Comparison of ENCODE assay signal across 18 cellular contexts in the genomic region with DNA sequence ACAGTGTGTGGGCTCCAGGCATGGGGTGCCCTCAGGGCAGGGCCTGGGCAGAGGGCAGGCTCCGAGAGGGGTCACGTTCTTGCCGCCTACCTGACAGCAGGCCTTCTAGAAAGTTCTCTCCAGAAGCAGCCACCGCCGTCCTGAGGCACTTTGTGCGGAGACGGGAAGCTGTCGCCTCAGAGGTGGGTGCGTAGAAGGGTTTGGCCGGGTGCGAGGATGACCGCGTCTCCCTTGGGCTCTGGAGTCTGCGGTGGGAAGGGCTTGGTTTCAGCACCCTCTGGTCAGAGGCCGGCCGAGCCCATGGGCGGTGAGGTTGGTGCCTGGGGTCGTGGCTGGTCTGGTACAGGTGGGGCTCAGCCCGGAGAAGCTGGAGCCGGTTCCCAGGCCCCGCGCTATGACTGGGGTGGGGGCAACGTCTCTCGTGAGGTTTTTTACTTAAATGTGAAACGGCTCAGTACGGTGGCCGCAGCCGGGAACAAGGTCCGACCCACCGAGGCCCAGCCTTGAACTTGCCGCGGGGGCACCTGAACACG. TPM values are rescaled to one million over a fixed set of nuclear protein-coding genes. Genes with fewer than 3 reads are reported as not detected.
DNase-seq lines count a peak whose midpoint lies in the region; ATAC-seq and TF ChIP-seq lines count a peak whose summit lies in the region.
"Had no signal": no experiment of that assay in that cellular context is flagged by ENCODE, and none has a peak within 500 bp of the region (broad histone marks: within the 10 kb centered on the region; RNA-seq: fewer than 3 reads in every experiment).

No MANE protein-coding gene starts in this region.

- H3K4me1 Mint-ChIP-seq in glutamatergic neuron (ENCODE audit: low read depth, unreplicated experiment), result peaks cover 4% of the 10 kb centered on the region
- peaks cover 12% of the 10 kb centered on the region for H3K4me1 Mint-ChIP-seq in nephron
- H3K4me1 Mint-ChIP-seq in activated T-cell treated with anti-CD3 and anti-CD28 coated beads, Interleukin-2, amount 50 U/mL, for 24 hours (ENCODE audit: low read depth), result no peaks in the 10 kb centered on the region
- H3K4me1 Mint-ChIP-seq: activated CD8-positive, alpha-beta memory T cell treated with anti-CD3 and anti-CD28 coated beads, Interleukin-2, amount 10 ng/mL, durations not matched to agents 7 days and 5 days; activated naive CD4-positive, alpha-beta T cell treated with anti-CD3 and anti-CD28 coated beads, Interleukin-2, amount 50 U/mL, for 24 hours had no signal

- H3K36me3 Mint-ChIP-seq in glutamatergic neuron (ENCODE audit: unreplicated experiment) (no peaks in the 10 kb centered on the region), nephron (ENCODE audit: low read depth) (no peaks in the 10 kb centered on the region)
- no peaks in the 10 kb centered on the region for H3K36me3 Mint-ChIP-seq in activated T-cell treated with anti-CD3 and anti-CD28 coated beads, Interleukin-2, amount 50 U/mL, for 24 hours (ENCODE audit: low read depth)
- H3K36me3 Mint-ChIP-seq: activated CD8-positive, alpha-beta memory T cell treated with anti-CD3 and anti-CD28 coated beads, Interleukin-2, amount 10 ng/mL, durations not matched to agents 7 days and 5 days; activated naive CD4-positive, alpha-beta T cell treated with anti-CD3 and anti-CD28 coated beads, Interleukin-2, amount 50 U/mL, for 24 hours; CD8-positive, alpha-beta memory T cell had no signal

- H3K27ac ChIP-seq in vagina, result peak overlapping the region; percentile 75
- H3K27ac ChIP-seq: cardiac muscle cell, WERI-Rb-1 had no signal

- H3K36me3 ChIP-seq in vagina, result no peaks in the 10 kb centered on the region
- H3K36me3 ChIP-seq: cardiac muscle cell, WERI-Rb-1 had no signal

- peak overlapping the region; percentile 70 for H3K4me3 Mint-ChIP-seq in glutamatergic neuron (ENCODE audit: unreplicated experiment)
- H3K4me3 Mint-ChIP-seq in nephron, result peak overlapping the region; percentile 77 to 79 (median 79)
- no peak overlapping the region for H3K4me3 Mint-ChIP-seq in activated T-cell treated with anti-CD3 and anti-CD28 coated beads, Interleukin-2, amount 50 U/mL, for 24 hours
- H3K4me3 Mint-ChIP-seq: activated CD8-positive, alpha-beta memory T cell treated with anti-CD3 and anti-CD28 coated beads, Interleukin-2, amount 10 ng/mL, durations not matched to agents 7 days and 5 days; activated naive CD4-positive, alpha-beta T cell treated with anti-CD3 and anti-CD28 coated beads, Interleukin-2, amount 50 U/mL, for 24 hours had no signal

- TF ChIP-seq CTCF in glutamatergic neuron (IDR thresholded peaks at IDR 0.05; ENCODE audit: partially characterized antibody, unreplicated experiment) (no peak), nephron (IDR thresholded peaks at IDR 0.05; ENCODE audit: unreplicated experiment in 3 of 3) (no peak), vagina (IDR thresholded peaks at IDR 0.05) (no peak)

- H3K4me3 ChIP-seq in vagina, result peak overlapping the region; percentile 30 to 46
- H3K4me3 ChIP-seq: cardiac muscle cell had no signal

- no peaks in the 10 kb centered on the region for H3K9me3 ChIP-seq in vagina
- H3K9me3 ChIP-seq: SK-N-SH had no signal

- H3K4me1 ChIP-seq in vagina, result peaks cover 20% of the 10 kb centered on the region

- intact Hi-C loops in vagina (cut with DNase I), result no loop called here

- peaks cover 47% of the 10 kb centered on the region for H3K27me3 Mint-ChIP-seq in glutamatergic neuron (ENCODE audit: unreplicated experiment)
- H3K27me3 Mint-ChIP-seq in nephron (ENCODE audit: low read depth), result peaks cover 11% of the 10 kb centered on the region
- no peaks in the 10 kb centered on the region for H3K27me3 Mint-ChIP-seq in activated T-cell treated with anti-CD3 and anti-CD28 coated beads, Interleukin-2, amount 50 U/mL, for 24 hours
- H3K27me3 Mint-ChIP-seq: activated naive CD4-positive, alpha-beta T cell treated with anti-CD3 and anti-CD28 coated beads, Interleukin-2, amount 50 U/mL, for 24 hours had no signal

- no peak for ATAC-seq in HG03442 (IDR thresholded peaks at IDR 0.05; ENCODE audit: unreplicated experiment)
- no peak for ATAC-seq in HG02981 (IDR thresholded peaks at IDR 0.05; ENCODE audit: unreplicated experiment)
- ATAC-seq: activated CD8-positive, alpha-beta memory T cell treated with anti-CD3 and anti-CD28 coated beads, Interleukin-2, amount 10 ng/mL, durations not matched to agents 7 days and 5 days had no signal

- H3K27ac Mint-ChIP-seq in glutamatergic neuron (ENCODE audit: unreplicated experiment) (no peak overlapping the region), nephron (peak overlapping the region; percentile 87 to 96 (median 94))
- H3K27ac Mint-ChIP-seq in activated T-cell treated with anti-CD3 and anti-CD28 coated beads, Interleukin-2, amount 50 U/mL, for 24 hours, result no peak overlapping the region
- H3K27ac Mint-ChIP-seq: activated CD8-positive, alpha-beta memory T cell treated with anti-CD3 and anti-CD28 coated beads, Interleukin-2, amount 10 ng/mL, durations not matched to agents 7 days and 5 days; activated naive CD4-positive, alpha-beta T cell treated with anti-CD3 and anti-CD28 coated beads, Interleukin-2, amount 50 U/mL, for 24 hours; CD8-positive, alpha-beta memory T cell had no signal

- TF ChIP-seq POLR2A in vagina (IDR thresholded peaks at IDR 0.05), result no peak

- no peaks in the 10 kb centered on the region for H3K27me3 ChIP-seq in vagina

- DNase-seq in DMS79 treated with DMSO at 0.1 percent for 48 hours (lab: John Stamatoyannopoulos, UW) (peak; percentile 27), DMS79 (lab: John Stamatoyannopoulos, UW) (no peak), glutamatergic neuron (no peak), vagina (ENCODE audit: extremely low spot score in 2 of 2) (no peak)
- no peak for DNase-seq in activated T-cell treated with anti-CD3 and anti-CD28 coated beads, Interleukin-2, amount 50 U/mL, for 24 hours
- DNase-seq: 8988T; activated CD8-positive, alpha-beta memory T cell treated with anti-CD3 and anti-CD28 coated beads, Interleukin-2, amount 10 ng/mL, durations not matched to agents 7 days and 5 days; CD8-positive, alpha-beta memory T cell; GDM1; SK-N-SH; stimulated activated CD4-positive, alpha-beta T cell treated with anti-CD3 and anti-CD28 coated beads, Interleukin-1b, Interleukin-23, amount 100 ng/mL, for 48 hours; WERI-Rb-1 had no signal

- H3K9me3 Mint-ChIP-seq in glutamatergic neuron (ENCODE audit: unreplicated experiment), result peaks cover 46% of the 10 kb centered on the region
- H3K9me3 Mint-ChIP-seq in nephron, result no peaks in the 10 kb centered on the region
- H3K9me3 Mint-ChIP-seq in activated T-cell treated with anti-CD3 and anti-CD28 coated beads, Interleukin-2, amount 50 U/mL, for 24 hours, result no peaks in the 10 kb centered on the region
- H3K9me3 Mint-ChIP-seq: activated naive CD4-positive, alpha-beta T cell treated with anti-CD3 and anti-CD28 coated beads, Interleukin-2, amount 50 U/mL, for 24 hours; CD8-positive, alpha-beta memory T cell had no signal

RNA-seq across cellular contexts. Expression of a gene that starts 10.1 kb away (rescaled TPM):
- not detected for total RNA-seq in glutamatergic neuron (ENCODE audit: unreplicated experiment)
- total RNA-seq in vagina, result not detected
- total RNA-seq: activated CD8-positive, alpha-beta memory T cell treated with anti-CD3 and anti-CD28 coated beads, Interleukin-2, amount 10 ng/mL, durations not matched to agents 7 days and 5 days; cardiac muscle cell; CD8-positive, alpha-beta memory T cell; endothelial cell of umbilical vein had no signal

RNA-seq across cellular contexts. Expression of a gene that starts 42.8 kb away (rescaled TPM):
- 3.0 TPM for total RNA-seq in glutamatergic neuron (ENCODE audit: unreplicated experiment)
- total RNA-seq in vagina, result 4.4 TPM
- total RNA-seq: cardiac muscle cell, endothelial cell of umbilical vein had no signal

RNA-seq across cellular contexts. Expression of a gene that starts 47.7 kb away (rescaled TPM):
- total RNA-seq in glutamatergic neuron (ENCODE audit: unreplicated experiment) (24.5 TPM), vagina (11.8 TPM)

RNA-seq across cellular contexts. Expression of a gene that starts 50.3 kb away (rescaled TPM):
- total RNA-seq in glutamatergic neuron (ENCODE audit: unreplicated experiment) (0.29 TPM), vagina (not detected)
- total RNA-seq: cardiac muscle cell had no signal

Comparison
In these comparisons a context has a peak if more than half of its experiments do, and no peak if none do; other contexts are left out.
1. H3K27ac Mint-ChIP-seq: peak in nephron (3 of 3); none in glutamatergic neuron (single experiment) and activated T-cell treated with anti-CD3 and anti-CD28 coated beads, Interleukin-2, amount 50 U/mL, for 24 hours (single experiment).